1 cellular context compared by ENCODE assay signal in the genomic region with DNA sequence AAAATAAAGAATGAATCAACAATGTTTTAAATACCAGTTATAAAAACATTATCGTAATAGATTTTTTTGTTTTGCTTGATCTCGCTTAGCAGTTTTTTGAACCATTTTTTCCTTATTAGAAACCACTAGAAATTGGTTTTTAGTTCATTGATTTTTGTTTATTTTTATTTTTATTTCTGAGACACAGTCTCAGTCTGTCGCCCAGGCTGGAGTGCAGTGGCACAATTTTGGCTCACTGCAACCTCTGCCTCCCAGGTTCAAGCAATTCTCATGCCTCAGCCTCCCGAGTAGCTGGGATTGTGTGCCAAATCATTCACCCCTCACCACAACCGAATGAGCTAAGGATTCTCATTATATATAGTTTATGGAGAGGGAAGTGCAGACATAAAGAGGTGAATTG. TPM values are rescaled to one million over a fixed set of nuclear protein-coding genes. Genes with fewer than 3 reads are reported as not detected.
"Had no signal": no experiment of that assay in that cellular context is flagged by ENCODE, and none has a peak within 500 bp of the region (broad histone marks: within the 10 kb centered on the region; RNA-seq: fewer than 3 reads in every experiment).

A gene (plus strand): TSS at position 301 of the 400 bp plus-strand sequence.

RNA-seq across cellular contexts. Expression of the gene that starts here (rescaled TPM):
- total RNA-seq: ascending aorta had no signal
